Comparison of ENCODE assay signal across 1 cellular context in the genomic region with DNA sequence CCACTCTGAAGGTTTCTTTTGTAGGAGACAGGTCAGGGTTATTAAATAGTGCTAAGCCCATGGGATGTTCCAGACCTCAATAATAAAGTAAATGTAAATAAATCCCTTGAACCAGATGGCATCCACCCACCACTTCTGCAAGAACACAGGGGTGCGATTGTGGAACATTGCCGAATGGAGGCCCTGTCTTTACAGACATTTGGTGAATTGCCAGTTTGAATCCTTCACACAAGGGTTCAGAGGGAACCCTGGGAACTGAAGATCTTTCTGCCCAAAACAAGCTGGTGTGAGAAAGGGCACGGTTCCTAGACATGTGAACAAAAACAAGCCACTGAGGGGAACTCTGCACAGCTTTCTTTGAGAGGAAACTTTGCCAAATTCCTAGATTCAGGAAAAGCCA.
TF ChIP-seq lines count a peak whose summit lies in the region.

No MANE protein-coding gene starts in this region.

TF ChIP-seq in endothelial cell of umbilical vein, 7 proteins besides CTCF, POLR2A, EP300 and RAD21:
- no peak for TF ChIP-seq EZH2 (IDR thresholded peaks at IDR 0.05; ENCODE audit: borderline replicate concordance, low read depth, low read length, severe bottlenecking)
- TF ChIP-seq POLR2AphosphoS5 (IDR thresholded peaks at IDR 0.05; ENCODE audit: insufficient read depth, low read depth, low read length), result no peak
- no peak for TF ChIP-seq GATA2 (IDR thresholded peaks at IDR 0.05; ENCODE audit: insufficient read depth, insufficient read length, low read depth, low read length)
- TF ChIP-seq JUN (IDR thresholded peaks at IDR 0.05; ENCODE audit: borderline replicate concordance, insufficient read depth, insufficient read length, low read depth), result no peak
- TF ChIP-seq, protein P1, sequence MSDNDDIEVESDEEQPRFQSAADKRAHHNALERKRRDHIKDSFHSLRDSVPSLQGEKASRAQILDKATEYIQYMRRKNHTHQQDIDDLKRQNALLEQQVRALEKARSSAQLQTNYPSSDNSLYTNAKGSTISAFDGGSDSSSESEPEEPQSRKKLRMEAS (IDR thresholded peaks at IDR 0.05; ENCODE audit: insufficient read depth, insufficient read length), result no peak
- TF ChIP-seq FOS (IDR thresholded peaks at IDR 0.05; ENCODE audit: borderline replicate concordance, insufficient read depth, low read length), result no peak
- no peak for TF ChIP-seq MYC (IDR thresholded peaks at IDR 0.05; ENCODE audit: low read depth, low read length)
TF ChIP-seq in endothelial cell of umbilical vein: peak in this region for 0.
